Comparison of ENCODE assay signal across 17 cellular contexts in the genomic region with DNA sequence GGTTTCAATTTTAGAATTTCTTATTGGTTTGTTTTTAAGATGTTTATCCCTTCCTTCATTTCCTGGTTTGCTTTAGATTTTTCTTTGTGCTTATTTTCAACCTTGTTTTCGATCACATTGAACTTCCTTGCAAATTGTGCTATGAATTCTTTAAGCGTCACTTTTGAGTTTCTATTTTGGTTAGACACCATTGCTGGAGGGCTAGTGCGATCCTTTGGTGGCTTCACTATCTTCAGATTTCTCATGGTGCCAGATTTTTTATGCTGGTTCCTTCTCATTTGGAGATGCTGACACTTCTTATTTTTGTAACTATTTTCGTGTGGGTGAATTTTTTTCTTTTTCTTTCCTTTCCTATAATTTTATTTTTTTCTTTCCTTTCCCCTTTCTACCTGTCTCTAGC.
DNase-seq lines count a peak whose midpoint lies in the region; ATAC-seq and TF ChIP-seq lines count a peak whose summit lies in the region.
"Had no signal": no experiment of that assay in that cellular context is flagged by ENCODE, and none has a peak within 500 bp of the region (broad histone marks: within the 10 kb centered on the region; RNA-seq: fewer than 3 reads in every experiment).

No MANE protein-coding gene starts in this region.

- H3K27me3 Mint-ChIP-seq in T-helper 2 cell treated with Interferon-gamma antibody and Interleukin-4, amounts not matched to agents 5 μg/mL and 100 μg/mL, for 36 hours (ENCODE audit: low read depth), result no peaks in the 10 kb centered on the region
- H3K27me3 Mint-ChIP-seq: B cell had no signal

- H3F3A ChIP-seq in SU-DHL-6 (ENCODE audit: insufficient read depth), result no peaks in the 10 kb centered on the region

- DNase-seq in DMS53 treated with DMSO at 0.1 percent for 48 hours (lab: John Stamatoyannopoulos, UW; ENCODE audit: unreplicated experiment), result peak; percentile 24
- no peak for DNase-seq in DMS53 (lab: John Stamatoyannopoulos, UW)
- DNase-seq in right atrium auricular region (ENCODE audit: low spot score), result no peak
- DNase-seq in activated effector memory CD4-positive, alpha-beta T cell treated with Interleukin-2 at 50 U/mL for 16 hours, result no peak
- DNase-seq in T-helper 2 cell treated with Interferon-gamma antibody and Interleukin-4, amounts not matched to agents 5 μg/mL and 100 μg/mL, for 36 hours (ENCODE audit: low spot score), result no peak
- DNase-seq: CD8-positive, alpha-beta T cell; NCI-H187 treated with DMSO at 0.1 percent for 48 hours; T-cell had no signal

- TF ChIP-seq CTCF in SU-DHL-6 (IDR thresholded peaks at IDR 0.05; ENCODE audit: insufficient read depth, low read length, poor library complexity, severe bottlenecking), result no peak
- no peak for TF ChIP-seq CTCF in right atrium auricular region (IDR thresholded peaks at IDR 0.05)

- H3K4me2 ChIP-seq in SU-DHL-6 (ENCODE audit: low read depth, low read length, poor library complexity, severe bottlenecking), result peak overlapping the region; percentile 79
- H3K4me2 ChIP-seq: PC-9 had no signal

- H3K27me3 ChIP-seq in SU-DHL-6 (ENCODE audit: low read length) (no peaks in the 10 kb centered on the region), right atrium auricular region (no peaks in the 10 kb centered on the region)
- H3K27me3 ChIP-seq: SJSA1 had no signal

- no peaks in the 10 kb centered on the region for H4K20me1 ChIP-seq in SU-DHL-6 (ENCODE audit: low read depth, low read length)

- no peaks in the 10 kb centered on the region for H3K4me1 Mint-ChIP-seq in T-helper 2 cell treated with Interferon-gamma antibody and Interleukin-4, amounts not matched to agents 5 μg/mL and 100 μg/mL, for 36 hours (ENCODE audit: low read depth)
- H3K4me1 Mint-ChIP-seq: B cell had no signal

- H3K27ac ChIP-seq in SU-DHL-6 (ENCODE audit: low read depth, low read length), result no peak overlapping the region
- H3K27ac ChIP-seq in right atrium auricular region, result no peak overlapping the region
- H3K27ac ChIP-seq: 22Rv1, C4-2B, HL-60, PC-9, SJSA1 had no signal

- no peak overlapping the region for H3K27ac Mint-ChIP-seq in T-helper 2 cell treated with Interferon-gamma antibody and Interleukin-4, amounts not matched to agents 5 μg/mL and 100 μg/mL, for 36 hours
- H3K27ac Mint-ChIP-seq: B cell; CD8-positive, alpha-beta T cell; T-cell had no signal

- H3K9me3 Mint-ChIP-seq in T-helper 2 cell treated with Interferon-gamma antibody and Interleukin-4, amounts not matched to agents 5 μg/mL and 100 μg/mL, for 36 hours, result no peaks in the 10 kb centered on the region
- H3K9me3 Mint-ChIP-seq: CD8-positive, alpha-beta T cell; T-cell had no signal

- H3K36me3 Mint-ChIP-seq in T-helper 2 cell treated with Interferon-gamma antibody and Interleukin-4, amounts not matched to agents 5 μg/mL and 100 μg/mL, for 36 hours (ENCODE audit: low read depth), result no peaks in the 10 kb centered on the region
- H3K36me3 Mint-ChIP-seq: CD8-positive, alpha-beta T cell; T-cell had no signal

- no peaks in the 10 kb centered on the region for H3K9me2 ChIP-seq in SU-DHL-6 (replicated peaks; ENCODE audit: insufficient read depth, low read length)

- no peaks in the 10 kb centered on the region for H3K4me1 ChIP-seq in right atrium auricular region
- H3K4me1 ChIP-seq: SJSA1 had no signal

- H3K9me3 ChIP-seq in SU-DHL-6 (ENCODE audit: insufficient read depth, low read length) (no peaks in the 10 kb centered on the region), right atrium auricular region (no peaks in the 10 kb centered on the region)
- H3K9me3 ChIP-seq: Caco-2, SJSA1 had no signal

- peak overlapping the region; percentile 28 for H3K9ac ChIP-seq in SU-DHL-6 (ENCODE audit: low read length)

- H3K4me3 ChIP-seq in SU-DHL-6 (ENCODE audit: insufficient read depth, low read length, poor library complexity, severe bottlenecking) (peak overlapping the region; percentile 35), right atrium auricular region (no peak overlapping the region)
- H3K4me3 ChIP-seq: PC-9, SJSA1 had no signal

- no peak overlapping the region for H3K4me3 Mint-ChIP-seq in T-helper 2 cell treated with Interferon-gamma antibody and Interleukin-4, amounts not matched to agents 5 μg/mL and 100 μg/mL, for 36 hours
- H3K4me3 Mint-ChIP-seq: B cell; CD8-positive, alpha-beta T cell; T-cell had no signal

- H2AFZ ChIP-seq in SU-DHL-6 (ENCODE audit: low read depth, low read length, severe bottlenecking), result peak overlapping the region; percentile 27
- H2AFZ ChIP-seq: PC-9 had no signal

- H3K36me3 ChIP-seq in SU-DHL-6 (ENCODE audit: low read length), result no peaks in the 10 kb centered on the region
- no peaks in the 10 kb centered on the region for H3K36me3 ChIP-seq in right atrium auricular region
- H3K36me3 ChIP-seq: SJSA1 had no signal

- ATAC-seq in GM19455 (IDR thresholded peaks at IDR 0.05; ENCODE audit: unreplicated experiment), result peak; percentile 8
- ATAC-seq: CD8-positive, alpha-beta T cell had no signal

- peaks cover 4% of the 10 kb centered on the region; the same call in 1 of the 2 replicates for H3K79me2 ChIP-seq in SU-DHL-6 (ENCODE audit: insufficient read depth, low read length)
